12 cellular contexts compared by ENCODE assay signal in genomic region chr4:42642136-42642797, GRCh38. TPM values are rescaled to one million over a fixed set of nuclear protein-coding genes. Genes with fewer than 3 reads are reported as not detected.
A peak's percentile ranks its signal among the peaks of the same experiment; 100 is the strongest.
DNase-seq lines count a peak whose midpoint lies in the region; ATAC-seq and TF ChIP-seq lines count a peak whose summit lies in the region.
"Had no signal": no experiment of that assay in that cellular context is flagged by ENCODE, and none has a peak within 500 bp of the region (broad histone marks: within the 10 kb centered on the region; RNA-seq: fewer than 3 reads in every experiment).

No MANE protein-coding gene starts in this region.

- H3K27ac ChIP-seq in BLaER1, result no peak overlapping the region

- H4K20me1 ChIP-seq in BLaER1, result 0 out of 2 replicates have a peak, but pooled peaks cover 9% of the 10 kb centered on the region

- H3K36me3 ChIP-seq in BLaER1, result no peaks in the 10 kb centered on the region; the same call in 1 of the 2 replicates
- H3K36me3 ChIP-seq: right atrium auricular region had no signal

- peaks cover 84% of the 10 kb centered on the region for H3K4me1 Mint-ChIP-seq in glutamatergic neuron (ENCODE audit: low read depth, unreplicated experiment)

- H3K27me3 Mint-ChIP-seq in glutamatergic neuron (ENCODE audit: unreplicated experiment), result peaks cover 3% of the 10 kb centered on the region

- peak; percentile 22 for ATAC-seq in GM18498 (IDR thresholded peaks at IDR 0.05; ENCODE audit: unreplicated experiment)
- ATAC-seq in GM19328 (IDR thresholded peaks at IDR 0.05; ENCODE audit: unreplicated experiment), result no peak
- ATAC-seq in HG03196 (IDR thresholded peaks at IDR 0.05; ENCODE audit: unreplicated experiment), result no peak
- no peak for ATAC-seq in HG02623 (IDR thresholded peaks at IDR 0.05; ENCODE audit: unreplicated experiment)
- ATAC-seq: Panc1 had no signal

- no peak overlapping the region for H3K9ac ChIP-seq in BLaER1

- no peak for TF ChIP-seq CTCF in glutamatergic neuron (IDR thresholded peaks at IDR 0.05; ENCODE audit: partially characterized antibody, unreplicated experiment)

- no peaks in the 10 kb centered on the region for H3K27me3 ChIP-seq in BLaER1
- H3K27me3 ChIP-seq: right atrium auricular region had no signal

- H3K9me3 Mint-ChIP-seq in glutamatergic neuron (ENCODE audit: unreplicated experiment), result peaks cover 18% of the 10 kb centered on the region

- no peaks in the 10 kb centered on the region; the same call in 1 of the 2 replicates for H3K9me3 ChIP-seq in BLaER1
- H3K9me3 ChIP-seq: right atrium auricular region had no signal

- no peak overlapping the region for H3K4me3 ChIP-seq in BLaER1
- H3K4me3 ChIP-seq: right atrium auricular region had no signal

- H3K4me1 ChIP-seq in BLaER1, result peaks cover 87% of the 10 kb centered on the region

- peak overlapping the region; percentile 39 for H3K27ac Mint-ChIP-seq in glutamatergic neuron (ENCODE audit: unreplicated experiment)

- peak overlapping the region; percentile 47 for H3K4me3 Mint-ChIP-seq in glutamatergic neuron (ENCODE audit: unreplicated experiment)

- peak overlapping the region; percentile 77 for H3K4me2 ChIP-seq in BLaER1

- no peaks in the 10 kb centered on the region for H3K36me3 Mint-ChIP-seq in glutamatergic neuron (ENCODE audit: unreplicated experiment)

- DNase-seq in NCI-H82 (lab: John Stamatoyannopoulos, UW) (peak; percentile 63), glutamatergic neuron (no peak), NCI-H1694 (lab: John Stamatoyannopoulos, UW) (no peak)
- DNase-seq: AML-193, NCI-H2081 had no signal

RNA-seq across cellular contexts. Expression of gene ATP8A1, which starts 14.6 kb away (rescaled TPM):
- 278 TPM for total RNA-seq in glutamatergic neuron (ENCODE audit: unreplicated experiment)
